In the genomic region with DNA sequence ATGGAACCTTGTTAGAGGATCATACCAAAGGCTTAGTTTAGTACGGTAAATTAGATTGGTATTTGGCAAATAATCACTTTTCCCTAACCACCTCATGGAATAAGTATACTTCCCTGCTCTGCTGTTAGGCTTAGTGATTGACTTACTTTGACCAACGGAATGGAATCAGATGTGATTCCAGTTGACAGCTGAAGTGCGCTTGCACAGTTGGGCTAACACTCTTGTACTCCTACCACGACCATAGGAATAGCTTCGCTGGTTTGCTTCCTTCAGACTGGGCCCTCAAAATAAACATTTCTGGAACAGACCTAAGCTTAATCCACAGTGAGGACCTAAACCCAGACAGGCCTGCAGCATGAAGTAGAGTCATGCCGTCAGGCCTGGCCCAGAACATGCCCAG, we compare ENCODE assay signal across 27 cellular contexts.
DNase-seq lines count a peak whose midpoint lies in the region; ATAC-seq and TF ChIP-seq lines count a peak whose summit lies in the region.
"Had no signal": no experiment of that assay in that cellular context is flagged by ENCODE, and none has a peak within 500 bp of the region (broad histone marks: within the 10 kb centered on the region; RNA-seq: fewer than 3 reads in every experiment).

No MANE protein-coding gene starts in this region.

- H3K9me3 ChIP-seq in left ventricle myocardium inferior (replicated peaks) (no peaks in the 10 kb centered on the region), heart left ventricle (no peaks in the 10 kb centered on the region), osteoblast (ENCODE audit: low read depth, low read length) (no peaks in the 10 kb centered on the region), upper lobe of right lung (no peaks in the 10 kb centered on the region)

- no peaks in the 10 kb centered on the region for H3K27me3 Mint-ChIP-seq in chondrocyte (ENCODE audit: low read depth)
- H3K27me3 Mint-ChIP-seq: type B pancreatic cell had no signal

- H3K4me3 Mint-ChIP-seq in chondrocyte (ENCODE audit: unreplicated experiment), result peak overlapping the region; percentile 48
- H3K4me3 Mint-ChIP-seq: activated naive CD4-positive, alpha-beta T cell treated with anti-CD3 and anti-CD28 coated beads, Interleukin-2, amount 50 U/mL, for 24 hours; activated T-helper 17 cell treated with anti-CD3 and anti-CD28 coated beads, Interleukin-2, amount 50 U/mL, for 72 hours; T-helper 2 cell treated with Interferon-gamma antibody and Interleukin-4, amounts not matched to agents 5 μg/mL and 100 μg/mL, for 36 hours; type B pancreatic cell had no signal

- H3K27ac Mint-ChIP-seq in chondrocyte (ENCODE audit: unreplicated experiment), result peak overlapping the region; percentile 92
- H3K27ac Mint-ChIP-seq: activated naive CD4-positive, alpha-beta T cell treated with anti-CD3 and anti-CD28 coated beads, Interleukin-2, amount 50 U/mL, for 24 hours; activated T-helper 17 cell treated with anti-CD3 and anti-CD28 coated beads, Interleukin-2, amount 50 U/mL, for 72 hours; naive B cell; T-helper 2 cell treated with Interferon-gamma antibody and Interleukin-4, amounts not matched to agents 5 μg/mL and 100 μg/mL, for 36 hours; type B pancreatic cell had no signal

- intact Hi-C loops in left ventricle myocardium inferior (cut with micrococcal nuclease), result no loop called here
- intact Hi-C loops in heart left ventricle (cut with DNase I), result loop anchor here in 3 of 10 donors (10.0 kb wide), 1 partner anchor 121 kb away; the partner anchor contains the start of genes DOCK4 (in 3 of the 3) and ZNF277 (in 3 of the 3)
- intact Hi-C loops in upper lobe of right lung (cut with DNase I), result no loop called here

- H3K4me3 ChIP-seq in left ventricle myocardium inferior, result no peak overlapping the region
- no peak overlapping the region for H3K4me3 ChIP-seq in heart left ventricle
- no peak overlapping the region for H3K4me3 ChIP-seq in osteoblast (ENCODE audit: insufficient read depth, low read length)
- H3K4me3 ChIP-seq in upper lobe of right lung, result no peak overlapping the region

- H2AFZ ChIP-seq in osteoblast (ENCODE audit: low read length), result peak overlapping the region; percentile 6

- H3K4me2 ChIP-seq in osteoblast (ENCODE audit: insufficient read depth, low read length), result peak overlapping the region; percentile 75

- WGBS in heart left ventricle, 4 donors, result 87 to 93% (median 93%) methylated on average over 6 of the region's 6 CpGs

- H3K4me1 ChIP-seq in left ventricle myocardium inferior, result peaks cover 84% of the 10 kb centered on the region
- peaks cover 0 to 77% (median 19%) of the 10 kb centered on the region in 12 donors for H3K4me1 ChIP-seq in heart left ventricle
- H3K4me1 ChIP-seq in osteoblast (ENCODE audit: insufficient read depth, low read length), result peaks cover 52% of the 10 kb centered on the region
- H3K4me1 ChIP-seq in upper lobe of right lung, result peaks cover 47% of the 10 kb centered on the region

- DNase-seq in left ventricle myocardium inferior (no peak), heart left ventricle (no peak), chondrocyte (ENCODE audit: low spot score) (no peak), osteoblast (ENCODE audit: insufficient read length, low spot score, missing footprints) (no peak), upper lobe of right lung (no peak)
- DNase-seq: 8988T; activated CD8-positive, alpha-beta memory T cell treated with anti-CD3 and anti-CD28 coated beads, Interleukin-2, amount 50 U/mL, for 48 hours; AML-193; central memory CD4-positive, alpha-beta T cell; COR-L47; DMS79 treated with DMSO at 0.1 percent for 48 hours; HCEC 1CT; NCI-H1105; NCI-H2081; NCI-H446; occipital lobe; stimulated activated naive CD8-positive, alpha-beta T cell treated with anti-CD3 and anti-CD28 coated beads, Interleukin-15, Interleukin-2, amounts not matched to agents 100 U/mL and 50 U/mL, for 24 hours; WERI-Rb-1 had no signal

- H3K79me2 ChIP-seq in osteoblast (ENCODE audit: insufficient read depth, low read length), result peaks cover 28% of the 10 kb centered on the region

- H3K36me3 Mint-ChIP-seq in chondrocyte (ENCODE audit: low read depth), result no peaks in the 10 kb centered on the region
- H3K36me3 Mint-ChIP-seq: activated naive CD4-positive, alpha-beta T cell treated with anti-CD3 and anti-CD28 coated beads, Interleukin-2, amount 50 U/mL, for 24 hours; naive B cell; type B pancreatic cell had no signal

- H3K27ac ChIP-seq in left ventricle myocardium inferior (replicated peaks) (peak overlapping the region; percentile 67), heart left ventricle (peak overlapping the region in 3 of 12 donors; percentile 6 to 94 (median 32)), osteoblast (ENCODE audit: low read depth, low read length) (peak overlapping the region; percentile 84), upper lobe of right lung (peak overlapping the region; percentile 31)
- H3K27ac ChIP-seq: HL-60, WERI-Rb-1 had no signal

- H3K4me1 Mint-ChIP-seq in chondrocyte (ENCODE audit: low read depth), result peaks cover 84% of the 10 kb centered on the region
- H3K4me1 Mint-ChIP-seq: activated T-helper 17 cell treated with anti-CD3 and anti-CD28 coated beads, Interleukin-2, amount 50 U/mL, for 72 hours had no signal

- no peak for TF ChIP-seq POLR2A in heart left ventricle (IDR thresholded peaks at IDR 0.05)

- no peaks in the 10 kb centered on the region for H3K36me3 ChIP-seq in left ventricle myocardium inferior
- no peaks in the 10 kb centered on the region for H3K36me3 ChIP-seq in heart left ventricle
- H3K36me3 ChIP-seq in osteoblast (ENCODE audit: insufficient read depth, low read length), result no peaks in the 10 kb centered on the region
- no peaks in the 10 kb centered on the region for H3K36me3 ChIP-seq in upper lobe of right lung
- H3K36me3 ChIP-seq: WERI-Rb-1 had no signal

- ATAC-seq in heart left ventricle (no peak), upper lobe of right lung (no peak), HG02970 (IDR thresholded peaks at IDR 0.05; ENCODE audit: low FRiP score, unreplicated experiment) (no peak), GM21423 (IDR thresholded peaks at IDR 0.05; ENCODE audit: unreplicated experiment) (no peak), GM19452 (IDR thresholded peaks at IDR 0.05; ENCODE audit: unreplicated experiment) (no peak)
- ATAC-seq: activated T-helper 17 cell treated with anti-CD3 and anti-CD28 coated beads, Interleukin-2, amount 50 U/mL, for 72 hours had no signal

- no peak for TF ChIP-seq CTCF in left ventricle myocardium inferior (IDR thresholded peaks at IDR 0.05; ENCODE audit: borderline replicate concordance)
- no peak for TF ChIP-seq CTCF in heart left ventricle (IDR thresholded peaks at IDR 0.05)
- no peak for TF ChIP-seq CTCF in chondrocyte (IDR thresholded peaks at IDR 0.05)
- no peak for TF ChIP-seq CTCF in osteoblast (IDR thresholded peaks at IDR 0.05; ENCODE audit: extremely low read depth, low read depth, low read length)
- no peak for TF ChIP-seq CTCF in upper lobe of right lung (IDR thresholded peaks at IDR 0.05)

- no peaks in the 10 kb centered on the region for H4K20me1 ChIP-seq in osteoblast (ENCODE audit: insufficient read depth, low read length)

- H3K27me3 ChIP-seq in left ventricle myocardium inferior (ENCODE audit: low read depth) (no peaks in the 10 kb centered on the region), heart left ventricle (no peaks in the 10 kb centered on the region), osteoblast (ENCODE audit: insufficient read depth, low read length) (no peaks in the 10 kb centered on the region), upper lobe of right lung (no peaks in the 10 kb centered on the region)

- H3K9me3 Mint-ChIP-seq in chondrocyte (ENCODE audit: low read depth), result no peaks in the 10 kb centered on the region
- H3K9me3 Mint-ChIP-seq: activated naive CD4-positive, alpha-beta T cell treated with anti-CD3 and anti-CD28 coated beads, Interleukin-2, amount 50 U/mL, for 24 hours; activated T-helper 17 cell treated with anti-CD3 and anti-CD28 coated beads, Interleukin-2, amount 50 U/mL, for 72 hours; naive B cell; T-helper 2 cell treated with Interferon-gamma antibody and Interleukin-4, amounts not matched to agents 5 μg/mL and 100 μg/mL, for 36 hours; type B pancreatic cell had no signal
